Comparison of ENCODE assay signal across 13 cellular contexts in the genomic region with DNA sequence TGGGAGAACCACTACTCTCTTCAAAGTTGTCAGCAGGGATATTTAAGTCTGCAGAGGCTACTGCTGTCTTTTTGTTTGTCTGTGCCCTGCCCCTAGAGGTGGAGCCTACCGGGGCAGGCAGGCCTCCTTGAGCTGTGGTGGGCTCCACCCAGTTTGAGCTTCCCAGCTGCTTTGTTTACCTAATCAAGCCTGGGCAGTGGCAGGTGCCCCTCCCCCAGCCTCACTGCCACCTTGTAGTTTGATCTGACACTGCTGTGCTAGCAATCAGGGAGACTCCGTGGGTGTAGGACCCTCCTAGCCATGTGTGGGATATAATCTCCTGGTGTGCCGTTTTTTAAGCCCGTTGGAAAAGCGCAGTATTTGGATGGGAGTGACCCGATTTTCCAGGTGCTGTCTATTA. TPM values are rescaled to one million over a fixed set of nuclear protein-coding genes. Genes with fewer than 3 reads are reported as not detected.
"Had no signal": no experiment of that assay in that cellular context is flagged by ENCODE, and none has a peak within 500 bp of the region (broad histone marks: within the 10 kb centered on the region; RNA-seq: fewer than 3 reads in every experiment).

No MANE protein-coding gene starts in this region.

RNA-seq across cellular contexts. Expression of a gene that starts 47.3 kb away (rescaled TPM):
- total RNA-seq: activated naive CD4-positive, alpha-beta T cell treated with anti-CD3 and anti-CD28 coated beads for 36 hours; activated naive CD4-positive, alpha-beta T cell treated with anti-CD3 and anti-CD28 coated beads, Interleukin-2, amount 50 U/mL, for 72 hours; activated naive CD8-positive, alpha-beta T cell treated with anti-CD3 and anti-CD28 coated beads, Interleukin-2, amount 10 ng/mL, durations not matched to agents 7 days and 5 days; activated T-cell treated with anti-CD3 and anti-CD28 coated beads, Interleukin-2, amount 50 U/mL, for 72 hours; activated T-helper 1 cell treated with anti-CD3 and anti-CD28 coated beads, Interleukin-12 subunit alpha, Interleukin-12 subunit beta, Interleukin-2, Interleukin-4 antibody, amounts not matched to agents 30 ng/mL and 10 ng/mL and 1 ng/mL, durations not matched to agents 14 hours and 24 hours and 36 hours; activated T-helper 17 cell treated with anti-CD3 and anti-CD28 coated beads, Interleukin-2, amount 50 U/mL, for 72 hours; activated T-helper 2 cell treated with anti-CD3 and anti-CD28 coated beads, Interferon-gamma antibody, Interleukin-2, Interleukin-4, amounts not matched to agents 10 μg/mL and 5 μg/mL and 100 μg/mL, durations not matched to agents 14 hours and 24 hours and 36 hours; ascending aorta; breast epithelium; bronchial epithelial cell; cardiac septum; chondrocyte; colonic mucosa had no signal
